In the genomic region with DNA sequence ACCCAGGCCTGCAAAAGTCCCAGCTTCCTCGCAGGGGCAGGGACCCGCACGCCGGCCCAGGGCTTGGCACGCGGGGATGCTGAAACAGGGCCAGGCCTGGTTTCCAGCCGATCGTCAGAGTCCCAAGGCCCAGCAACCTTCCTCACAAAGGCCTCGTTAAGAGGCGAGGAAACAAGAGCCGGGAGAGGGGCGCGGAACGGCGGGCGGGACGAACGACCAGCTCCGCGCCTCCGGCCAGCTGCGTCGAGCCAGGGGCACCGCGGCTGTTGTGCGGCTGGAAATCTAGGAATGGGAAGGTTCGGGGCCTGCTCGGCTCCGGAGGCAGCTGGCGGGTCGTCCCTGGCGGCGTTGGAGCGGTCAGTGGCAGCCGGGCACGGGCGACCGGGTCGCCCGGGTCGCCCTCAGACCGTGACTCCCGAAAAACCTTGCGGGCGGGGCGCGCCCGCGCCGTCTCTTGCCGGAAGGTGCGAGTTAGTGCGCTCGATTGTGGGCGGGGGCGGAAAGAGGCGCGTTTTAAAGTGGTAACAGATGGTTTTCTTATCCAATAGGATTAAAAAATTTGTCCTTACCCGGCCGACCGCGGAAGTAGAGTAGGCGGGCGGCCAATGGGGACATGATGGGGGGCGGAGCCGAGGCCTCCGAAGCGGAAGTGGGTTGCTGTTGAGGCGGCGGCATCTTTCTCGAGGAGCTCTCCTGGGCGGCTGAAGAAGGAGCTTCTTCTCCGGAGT, we compare ENCODE assay signal across 1 cellular context.
TF ChIP-seq lines count a peak whose summit lies in the region.

A gene with protein sequence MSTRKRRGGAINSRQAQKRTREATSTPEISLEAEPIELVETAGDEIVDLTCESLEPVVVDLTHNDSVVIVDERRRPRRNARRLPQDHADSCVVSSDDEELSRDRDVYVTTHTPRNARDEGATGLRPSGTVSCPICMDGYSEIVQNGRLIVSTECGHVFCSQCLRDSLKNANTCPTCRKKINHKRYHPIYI (plus strand): TSS at position 643 of the 728 bp plus-strand sequence. CDS start 21,388 bp downstream, outside the sequence.

TF ChIP-seq in HEK293, 187 proteins besides CTCF, POLR2A, EP300 and RAD21 (continued from another document):
- TF ChIP-seq, protein P1, sequence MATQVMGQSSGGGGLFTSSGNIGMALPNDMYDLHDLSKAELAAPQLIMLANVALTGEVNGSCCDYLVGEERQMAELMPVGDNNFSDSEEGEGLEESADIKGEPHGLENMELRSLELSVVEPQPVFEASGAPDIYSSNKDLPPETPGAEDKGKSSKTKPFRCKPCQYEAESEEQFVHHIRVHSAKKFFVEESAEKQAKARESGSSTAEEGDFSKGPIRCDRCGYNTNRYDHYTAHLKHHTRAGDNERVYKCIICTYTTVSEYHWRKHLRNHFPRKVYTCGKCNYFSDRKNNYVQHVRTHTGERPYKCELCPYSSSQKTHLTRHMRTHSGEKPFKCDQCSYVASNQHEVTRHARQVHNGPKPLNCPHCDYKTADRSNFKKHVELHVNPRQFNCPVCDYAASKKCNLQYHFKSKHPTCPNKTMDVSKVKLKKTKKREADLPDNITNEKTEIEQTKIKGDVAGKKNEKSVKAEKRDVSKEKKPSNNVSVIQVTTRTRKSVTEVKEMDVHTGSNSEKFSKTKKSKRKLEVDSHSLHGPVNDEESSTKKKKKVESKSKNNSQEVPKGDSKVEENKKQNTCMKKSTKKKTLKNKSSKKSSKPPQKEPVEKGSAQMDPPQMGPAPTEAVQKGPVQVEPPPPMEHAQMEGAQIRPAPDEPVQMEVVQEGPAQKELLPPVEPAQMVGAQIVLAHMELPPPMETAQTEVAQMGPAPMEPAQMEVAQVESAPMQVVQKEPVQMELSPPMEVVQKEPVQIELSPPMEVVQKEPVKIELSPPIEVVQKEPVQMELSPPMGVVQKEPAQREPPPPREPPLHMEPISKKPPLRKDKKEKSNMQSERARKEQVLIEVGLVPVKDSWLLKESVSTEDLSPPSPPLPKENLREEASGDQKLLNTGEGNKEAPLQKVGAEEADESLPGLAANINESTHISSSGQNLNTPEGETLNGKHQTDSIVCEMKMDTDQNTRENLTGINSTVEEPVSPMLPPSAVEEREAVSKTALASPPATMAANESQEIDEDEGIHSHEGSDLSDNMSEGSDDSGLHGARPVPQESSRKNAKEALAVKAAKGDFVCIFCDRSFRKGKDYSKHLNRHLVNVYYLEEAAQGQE (tag by site-specific recombination; IDR thresholded peaks at IDR 0.05), result no peak
- TF ChIP-seq ZBTB17 (tag by site-specific recombination; IDR thresholded peaks at IDR 0.05) (peak; percentile 66), SP2 (tag by site-specific recombination; IDR thresholded peaks at IDR 0.05) (peak; percentile 93), ZNF2 (tag by site-specific recombination; IDR thresholded peaks at IDR 0.05) (0 out of 2 replicates have a peak, but pooled peaks have one; percentile 21), ZNF214 (tag by site-specific recombination; IDR thresholded peaks at IDR 0.05; ENCODE audit: borderline replicate concordance) (no peak), KLF10 (tag by site-specific recombination; IDR thresholded peaks at IDR 0.05) (0 out of 2 replicates have a peak, but pooled peaks have one; percentile 24), ZNF146 (tag by site-specific recombination; IDR thresholded peaks at IDR 0.05) (no peak), ZBTB7A (tag by site-specific recombination; IDR thresholded peaks at IDR 0.05; ENCODE audit: low read depth) (no peak), ZNF341 (tag by site-specific recombination; IDR thresholded peaks at IDR 0.05; ENCODE audit: low read depth) (peak; percentile 54), ZBTB1 (tag by site-specific recombination; IDR thresholded peaks at IDR 0.05) (no peak), ZNF501 (tag by site-specific recombination; IDR thresholded peaks at IDR 0.05) (0 out of 2 replicates have a peak, but pooled peaks have one; percentile 35), ZNF350 (tag by site-specific recombination; IDR thresholded peaks at IDR 0.05) (no peak), ZEB2 (tag by site-specific recombination; IDR thresholded peaks at IDR 0.05) (peak; percentile 69; the same call in 1 of the 2 replicates), ZNF837 (tag by site-specific recombination; IDR thresholded peaks at IDR 0.05) (no peak)
